ENCODE assay signal across 18 cellular contexts in the genomic region with DNA sequence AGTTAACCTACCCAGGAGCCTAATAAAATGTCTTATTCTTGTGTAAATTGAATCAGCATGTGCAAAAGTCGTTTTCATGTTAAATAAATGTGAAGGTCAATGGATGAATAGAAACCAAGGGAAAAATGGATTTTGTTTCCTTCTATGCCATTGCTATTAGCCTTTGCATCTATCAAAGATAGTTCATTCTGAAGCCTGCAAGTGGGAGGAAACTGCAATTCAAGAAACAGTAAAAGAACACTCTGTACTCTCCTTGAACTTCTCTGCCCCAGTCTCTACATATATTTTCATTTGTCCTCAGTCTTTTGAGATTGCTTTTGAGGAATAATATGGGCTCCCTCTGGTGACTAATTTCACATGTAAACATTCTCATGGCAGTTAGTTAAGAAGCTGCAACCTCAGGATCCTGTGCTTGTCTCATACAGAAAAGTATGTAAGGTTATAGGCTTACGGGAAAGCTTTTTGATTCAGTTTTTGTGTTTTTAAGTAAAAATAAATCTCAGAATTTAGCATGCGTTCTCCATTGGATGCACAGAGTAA.
A peak's percentile ranks its signal among the peaks of the same experiment; 100 is the strongest.
DNase-seq lines count a peak whose midpoint lies in the region; ATAC-seq, FAIRE-seq and TF ChIP-seq lines count a peak whose summit lies in the region.
"Had no signal": no experiment of that assay in that cellular context is flagged by ENCODE, and none has a peak within 500 bp of the region (broad histone marks: within the 10 kb centered on the region; RNA-seq: fewer than 3 reads in every experiment).

No MANE protein-coding gene starts in this region.

- no TSS peak for BruUV-seq in K562 (replicated peaks; lab: Mats Ljungman, UMichigan)

- ATAC-seq in K562 = no peak
- ATAC-seq: lower lobe of right lung; stimulated activated effector memory CD8-positive, alpha-beta T cell treated with anti-CD3 and anti-CD28 coated beads, Interleukin-12 subunit alpha, Interleukin-12 subunit beta, amount 100 ng/mL, for 72 hours had no signal

- H3K36me3 Mint-ChIP-seq in activated CD4-positive, alpha-beta T cell treated with anti-CD3 and anti-CD28 coated beads, Interleukin-2, amount 10 ng/mL, durations not matched to agents 24 days and 14 days (ENCODE audit: low read depth) = no peaks in the 10 kb centered on the region
- H3K36me3 Mint-ChIP-seq in activated naive CD8-positive, alpha-beta T cell treated with anti-CD3 and anti-CD28 coated beads for 36 hours = no peaks in the 10 kb centered on the region
- H3K36me3 Mint-ChIP-seq: stimulated activated effector memory CD8-positive, alpha-beta T cell treated with anti-CD3 and anti-CD28 coated beads, Interleukin-12 subunit alpha, Interleukin-12 subunit beta, amount 100 ng/mL, for 72 hours had no signal

- H3K36me3 ChIP-seq in K562 (ENCODE audit: control insufficient read depth, insufficient read depth, low read length) (no peaks in the 10 kb centered on the region), mesenchymal stem cell (ENCODE audit: control insufficient read depth in 1 of 2, insufficient read depth in 2 of 2, low read depth in 1 of 2, low read length in 2 of 2) (no peaks in the 10 kb centered on the region)
- H3K36me3 ChIP-seq: BLaER1 treated with 17β-estradiol and CSF1 and Interleukin-3, amounts not matched to agents 10 nM and 100 nM; lower lobe of right lung; Peyer's patch; tibial nerve had no signal

- H3K9ac ChIP-seq in K562 (ENCODE audit: insufficient read depth in 1 of 2, low read depth in 2 of 2, low read length in 2 of 2) (no peak overlapping the region), mesenchymal stem cell (ENCODE audit: low read length) (no peak overlapping the region)
- H3K9ac ChIP-seq: BLaER1 treated with 17β-estradiol and CSF1 and Interleukin-3, amounts not matched to agents 10 nM and 100 nM had no signal

- POLR2A ChIA-PET in K562 (lab: Yijun Ruan, JAX) = interaction anchor here (0.6 kb wide), 1 partner anchor 418 kb away, joined by 3 read pairs; no protein-coding TSS in a partner anchor

- H3K27ac Mint-ChIP-seq in activated CD4-positive, alpha-beta T cell treated with anti-CD3 and anti-CD28 coated beads, Interleukin-2, amount 10 ng/mL, durations not matched to agents 24 days and 14 days = no peak overlapping the region
- no peak overlapping the region for H3K27ac Mint-ChIP-seq in activated naive CD8-positive, alpha-beta T cell treated with anti-CD3 and anti-CD28 coated beads for 36 hours
- H3K27ac Mint-ChIP-seq: activated CD4-positive, alpha-beta T cell treated with anti-CD3 and anti-CD28 coated beads, Interleukin-2, amount 10 ng/mL, durations not matched to agents 7 days and 5 days; stimulated activated effector memory CD8-positive, alpha-beta T cell treated with anti-CD3 and anti-CD28 coated beads, Interleukin-12 subunit alpha, Interleukin-12 subunit beta, amount 100 ng/mL, for 72 hours; T-helper 2 cell treated with Interferon-gamma antibody and Interleukin-4, amounts not matched to agents 5 μg/mL and 100 μg/mL, for 36 hours had no signal

- H3K27me3 Mint-ChIP-seq in activated CD4-positive, alpha-beta T cell treated with anti-CD3 and anti-CD28 coated beads, Interleukin-2, amount 10 ng/mL, durations not matched to agents 24 days and 14 days = no peaks in the 10 kb centered on the region
- H3K27me3 Mint-ChIP-seq in activated naive CD8-positive, alpha-beta T cell treated with anti-CD3 and anti-CD28 coated beads for 36 hours = no peaks in the 10 kb centered on the region
- H3K27me3 Mint-ChIP-seq: activated CD4-positive, alpha-beta T cell treated with anti-CD3 and anti-CD28 coated beads, Interleukin-2, amount 10 ng/mL, durations not matched to agents 7 days and 5 days had no signal

- no peaks in the 10 kb centered on the region for H3K4me1 ChIP-seq in K562 (replicated peaks in 1 of 2; ENCODE audit: control insufficient read depth in 2 of 2, insufficient read depth in 2 of 2, low read length in 2 of 2)
- no peaks in the 10 kb centered on the region for H3K4me1 ChIP-seq in mesenchymal stem cell (ENCODE audit: control insufficient read depth, insufficient read depth, low read depth, low read length)
- H3K4me1 ChIP-seq: BLaER1 treated with 17β-estradiol and CSF1 and Interleukin-3, amounts not matched to agents 10 nM and 100 nM; lower lobe of right lung; Peyer's patch had no signal

- H3K9me1 ChIP-seq in K562 (ENCODE audit: control insufficient read depth, insufficient read depth, low read length) = no peaks in the 10 kb centered on the region

- in situ Hi-C loops in K562 (cut with MboI) = no loop called here

- no peak overlapping the region for H2AK5ac ChIP-seq in mesenchymal stem cell (ENCODE audit: low read length, severe bottlenecking)

- H3K4me2 ChIP-seq in K562 (ENCODE audit: insufficient read depth, low read length) (no peak overlapping the region), mesenchymal stem cell (ENCODE audit: low read length, poor library complexity, severe bottlenecking) (no peak overlapping the region)
- H3K4me2 ChIP-seq: BLaER1 treated with 17β-estradiol and CSF1 and Interleukin-3, amounts not matched to agents 10 nM and 100 nM had no signal

- H2BK5ac ChIP-seq in mesenchymal stem cell (ENCODE audit: low read depth, low read length, poor library complexity, severe bottlenecking) = no peak overlapping the region

- no peak overlapping the region for H2BK12ac ChIP-seq in mesenchymal stem cell (ENCODE audit: low read length in 2 of 2)

- TF ChIP-seq EP300 in K562 (IDR thresholded peaks at IDR 0.05; ENCODE audit: low read length) = no peak

- CTCF ChIA-PET in K562 (lab: Yijun Ruan, JAX; ENCODE audit: low intra/inter-chr PET ratio) = no interaction called here

- 2% methylated on average over 3 of the region's 3 CpGs for WGBS in K562 (ENCODE audit: insufficient coverage, low coverage, missing lambda C conversion rate)
- 38% methylated on average over 1 of the region's 3 CpGs for WGBS in mesenchymal stem cell

- H3K79me2 ChIP-seq in K562 (ENCODE audit: control insufficient read depth, insufficient read depth, low read length) = no peaks in the 10 kb centered on the region

- TF ChIP-seq RAD21 in K562 (CRISPR knock-in tag; conservative IDR thresholded peaks at IDR 0.05 in 1 of 2, IDR thresholded peaks at IDR 0.05 in 1 of 2) = peak; percentile 22 to 32; a peak in 2 of 4 replicates

- H3K18ac ChIP-seq in mesenchymal stem cell (ENCODE audit: low read depth in 1 of 2, low read length in 2 of 2) = no peak overlapping the region

- H2AFZ ChIP-seq in K562 (ENCODE audit: low read depth, low read length) (no peak overlapping the region), mesenchymal stem cell (ENCODE audit: low read depth, low read length) (no peak overlapping the region)

- H4K91ac ChIP-seq in mesenchymal stem cell (ENCODE audit: low read length) = no peak overlapping the region

- TF ChIP-seq POLR2A in K562 (conservative IDR thresholded peaks at IDR 0.05) = no peak

- H3K79me1 ChIP-seq in mesenchymal stem cell (replicated peaks; ENCODE audit: low read length, poor library complexity, severe bottlenecking) = no peaks in the 10 kb centered on the region

- no peaks in the 10 kb centered on the region for H3K9me3 Mint-ChIP-seq in activated CD4-positive, alpha-beta T cell treated with anti-CD3 and anti-CD28 coated beads, Interleukin-2, amount 10 ng/mL, durations not matched to agents 24 days and 14 days
- H3K9me3 Mint-ChIP-seq in activated naive CD8-positive, alpha-beta T cell treated with anti-CD3 and anti-CD28 coated beads for 36 hours = no peaks in the 10 kb centered on the region

- H3K4me3 Mint-ChIP-seq in activated CD4-positive, alpha-beta T cell treated with anti-CD3 and anti-CD28 coated beads, Interleukin-2, amount 10 ng/mL, durations not matched to agents 24 days and 14 days = no peak overlapping the region
- H3K4me3 Mint-ChIP-seq in activated naive CD8-positive, alpha-beta T cell treated with anti-CD3 and anti-CD28 coated beads for 36 hours = no peak overlapping the region
- H3K4me3 Mint-ChIP-seq: activated CD4-positive, alpha-beta T cell treated with anti-CD3 and anti-CD28 coated beads, Interleukin-2, amount 10 ng/mL, durations not matched to agents 7 days and 5 days; stimulated activated effector memory CD8-positive, alpha-beta T cell treated with anti-CD3 and anti-CD28 coated beads, Interleukin-12 subunit alpha, Interleukin-12 subunit beta, amount 100 ng/mL, for 72 hours; T-helper 2 cell treated with Interferon-gamma antibody and Interleukin-4, amounts not matched to agents 5 μg/mL and 100 μg/mL, for 36 hours had no signal

- H3K27ac ChIP-seq in K562 (ENCODE audit: extremely low read depth, low read depth, low read length) (no peak overlapping the region), mesenchymal stem cell (ENCODE audit: low read length, poor library complexity, severe bottlenecking) (no peak overlapping the region)
- H3K27ac ChIP-seq: BLaER1 treated with 17β-estradiol and CSF1 and Interleukin-3, amounts not matched to agents 10 nM and 100 nM; epithelial cell of prostate; lower lobe of right lung; Peyer's patch; tibial nerve had no signal

- H3K14ac ChIP-seq in mesenchymal stem cell (ENCODE audit: low read length in 2 of 2) = no peak overlapping the region

- H4K20me1 ChIP-seq in K562 (replicated peaks; ENCODE audit: control insufficient read depth, insufficient read depth, low read length) = no peaks in the 10 kb centered on the region
- H4K20me1 ChIP-seq: BLaER1 treated with 17β-estradiol and CSF1 and Interleukin-3, amounts not matched to agents 10 nM and 100 nM had no signal

- H3K4me3 ChIP-seq in K562 (no peak overlapping the region), mesenchymal stem cell (ENCODE audit: insufficient read depth in 1 of 2, low read depth in 1 of 2, low read length in 2 of 2) (no peak overlapping the region)
- H3K4me3 ChIP-seq: BLaER1 treated with 17β-estradiol and CSF1 and Interleukin-3, amounts not matched to agents 10 nM and 100 nM; lower lobe of right lung; Peyer's patch; tibial nerve had no signal

- H3K4ac ChIP-seq in mesenchymal stem cell (ENCODE audit: low read depth in 1 of 2, low read length in 2 of 2) = no peak overlapping the region

- DNase-seq in H4 (ENCODE audit: low spot score) (peak; percentile 27), NCI-H1694 treated with DMSO at 0.1 percent for 48 hours (lab: John Stamatoyannopoulos, UW) (peak; percentile 14), K562 (ENCODE audit: extremely low read depth in 1 of 4, low spot score in 3 of 4) (no peak), mesenchymal stem cell (peak; percentile 20), hippocampal formation (lab: John Stamatoyannopoulos, UW) (no peak), NCI-H1105 (lab: John Stamatoyannopoulos, UW) (no peak)
- no peak for DNase-seq in activated CD4-positive, alpha-beta T cell treated with anti-CD3 and anti-CD28 coated beads, Interleukin-2, amount 10 ng/mL, durations not matched to agents 24 days and 14 days
- no peak for DNase-seq in activated naive CD8-positive, alpha-beta T cell treated with anti-CD3 and anti-CD28 coated beads for 36 hours
- DNase-seq: activated CD4-positive, alpha-beta T cell treated with anti-CD3 and anti-CD28 coated beads, Interleukin-2, amount 10 ng/mL, durations not matched to agents 7 days and 5 days; lower lobe of right lung; NCI-H1092; NCI-H345; Peyer's patch had no signal

- H4K8ac ChIP-seq in mesenchymal stem cell (ENCODE audit: low read length) = no peak overlapping the region

- no peak for FAIRE-seq in K562 (lab: Jason Lieb, UNC)

- H2BK15ac ChIP-seq in mesenchymal stem cell (ENCODE audit: low read depth, poor library complexity, severe bottlenecking) = no peak overlapping the region

- H3K4me1 Mint-ChIP-seq in activated CD4-positive, alpha-beta T cell treated with anti-CD3 and anti-CD28 coated beads, Interleukin-2, amount 10 ng/mL, durations not matched to agents 24 days and 14 days = no peaks in the 10 kb centered on the region
- no peaks in the 10 kb centered on the region for H3K4me1 Mint-ChIP-seq in activated naive CD8-positive, alpha-beta T cell treated with anti-CD3 and anti-CD28 coated beads for 36 hours
- H3K4me1 Mint-ChIP-seq: activated CD4-positive, alpha-beta T cell treated with anti-CD3 and anti-CD28 coated beads, Interleukin-2, amount 10 ng/mL, durations not matched to agents 7 days and 5 days; stimulated activated effector memory CD8-positive, alpha-beta T cell treated with anti-CD3 and anti-CD28 coated beads, Interleukin-12 subunit alpha, Interleukin-12 subunit beta, amount 100 ng/mL, for 72 hours had no signal

- no peak overlapping the region for H3K23ac ChIP-seq in mesenchymal stem cell (ENCODE audit: low read length in 2 of 2)

- intact Hi-C loops in K562 (cut with micrococcal nuclease) = no loop called here
- intact Hi-C loops in activated CD4-positive, alpha-beta T cell treated with anti-CD3 and anti-CD28 coated beads, Interleukin-2, amount 10 ng/mL, durations not matched to agents 24 days and 14 days (cut with micrococcal nuclease) = no loop called here

- no peak for TF ChIP-seq CTCF in K562 (IDR thresholded peaks at IDR 0.05 in 2 of 3, conservative IDR thresholded peaks at IDR 0.05 in 1 of 3; ENCODE audit: insufficient read depth in 2 of 3, low read depth in 1 of 3, low read length in 3 of 3)

- H2BK120ac ChIP-seq in mesenchymal stem cell (ENCODE audit: low read depth, low read length) = no peak overlapping the region

- no peaks in the 10 kb centered on the region for H3K27me3 ChIP-seq in K562 (ENCODE audit: control insufficient read depth in 2 of 2, insufficient read depth in 2 of 2, low read length in 2 of 2)
- H3K27me3 ChIP-seq in mesenchymal stem cell (ENCODE audit: control insufficient read depth in 1 of 2, insufficient read depth in 1 of 2, low read length in 2 of 2) = no peaks in the 10 kb centered on the region
- H3K27me3 ChIP-seq: BLaER1 treated with 17β-estradiol and CSF1 and Interleukin-3, amounts not matched to agents 10 nM and 100 nM; Peyer's patch; tibial nerve had no signal

- H3K9me3 ChIP-seq in K562 (replicated peaks; ENCODE audit: control insufficient read depth, insufficient read depth, low read depth, low read length) (no peaks in the 10 kb centered on the region), mesenchymal stem cell (ENCODE audit: control insufficient read depth, low read length) (no peaks in the 10 kb centered on the region)
- H3K9me3 ChIP-seq: BLaER1 treated with 17β-estradiol and CSF1 and Interleukin-3, amounts not matched to agents 10 nM and 100 nM; lower lobe of right lung; Peyer's patch; tibial nerve had no signal

Comparison
In these comparisons a context has a peak if more than half of its experiments do, and no peak if none do; other contexts are left out.
1. DNase-seq: peak in H4 (single experiment), NCI-H1694 treated with DMSO at 0.1 percent for 48 hours (single experiment) and mesenchymal stem cell (single experiment); none in K562 (0 of 4), activated CD4-positive, alpha-beta T cell treated with anti-CD3 and anti-CD28 coated beads, Interleukin-2, amount 10 ng/mL, durations not matched to agents 24 days and 14 days (single experiment), activated naive CD8-positive, alpha-beta T cell treated with anti-CD3 and anti-CD28 coated beads for 36 hours (single experiment), hippocampal formation (0 of 2) and NCI-H1105 (single experiment).